Comparison of ENCODE assay signal across 13 cellular contexts in genomic region chr12:117441751-117442150, GRCh38.
DNase-seq lines count a peak whose midpoint lies in the region; ATAC-seq and TF ChIP-seq lines count a peak whose summit lies in the region.
"Had no signal": no experiment of that assay in that cellular context is flagged by ENCODE, and none has a peak within 500 bp of the region (broad histone marks: within the 10 kb centered on the region; RNA-seq: fewer than 3 reads in every experiment).

No MANE protein-coding gene starts in this region.

- H3K9me3 ChIP-seq in Karpas-422 (ENCODE audit: low read length) = no peaks in the 10 kb centered on the region
- H3K9me3 ChIP-seq: gastroesophageal sphincter, thoracic aorta had no signal

- no peak overlapping the region for H3K4me2 ChIP-seq in Karpas-422 (ENCODE audit: low read depth, low read length, poor library complexity, severe bottlenecking)

- DNase-seq in AG09309 (ENCODE audit: low read depth) (peak; percentile 3), Karpas-422 (peak; percentile 36), anterior cingulate cortex (lab: John Stamatoyannopoulos, UW) (peak in 51 of 58 donors; percentile 1 to 90 (median 21)), kidney tubule cell (ENCODE audit: low spot score) (peak; percentile 77), GM13976 (ENCODE audit: low spot score) (no peak)
- no peak for DNase-seq in stimulated activated CD8-positive, alpha-beta memory T cell treated with anti-CD3 and anti-CD28 coated beads, Interleukin-4, amount 100 ng/mL, for 48 hours
- DNase-seq: CD8-positive, alpha-beta T cell; NCI-H1930 had no signal

- H3K9me2 ChIP-seq in Karpas-422 (replicated peaks; ENCODE audit: insufficient read depth, low read length) = no peaks in the 10 kb centered on the region

- ATAC-seq in HG03108 (IDR thresholded peaks at IDR 0.05; ENCODE audit: unreplicated experiment) (no peak), HG03378 (IDR thresholded peaks at IDR 0.05; ENCODE audit: unreplicated experiment) (no peak)
- ATAC-seq: CD8-positive, alpha-beta T cell; gastroesophageal sphincter had no signal

- H3K4me3 ChIP-seq in AG09309 (ENCODE audit: control insufficient read depth, low read depth, low read length) = no peak overlapping the region
- H3K4me3 ChIP-seq in Karpas-422 (ENCODE audit: low read length) = no peak overlapping the region
- H3K4me3 ChIP-seq: cardiac muscle cell, gastroesophageal sphincter, thoracic aorta had no signal

- H2AFZ ChIP-seq in Karpas-422 (ENCODE audit: low read length) = no peak overlapping the region

- H3K27ac ChIP-seq in Karpas-422 (ENCODE audit: low read length) = no peak overlapping the region
- H3K27ac ChIP-seq: cardiac muscle cell, gastroesophageal sphincter, thoracic aorta had no signal

- H4K20me1 ChIP-seq in Karpas-422 (ENCODE audit: insufficient read depth, low read depth, low read length) = no peaks in the 10 kb centered on the region

- no peaks in the 10 kb centered on the region for H3K27me3 ChIP-seq in Karpas-422 (ENCODE audit: low read length)
- H3K27me3 ChIP-seq: cardiac muscle cell had no signal

- TF ChIP-seq CTCF in AG09309 (IDR thresholded peaks at IDR 0.05; ENCODE audit: control insufficient read depth, insufficient read depth, low read depth, low read length, missing control alignments) = no peak
- TF ChIP-seq CTCF in GM13976 (IDR thresholded peaks at IDR 0.05; ENCODE audit: borderline replicate concordance, control extremely low read depth, extremely low read depth, insufficient read depth, missing control alignments) = no peak

- no peaks in the 10 kb centered on the region for H3K4me1 ChIP-seq in Karpas-422 (ENCODE audit: low read length)
- H3K4me1 ChIP-seq: gastroesophageal sphincter had no signal

- in situ Hi-C loops in GM13976 (cut with MboI; ENCODE audit: low sequenced_read_pairs, unreplicated experiment) = no loop called here

- H3K36me3 ChIP-seq in Karpas-422 (ENCODE audit: insufficient read depth, low read length) = no peaks in the 10 kb centered on the region
- H3K36me3 ChIP-seq: cardiac muscle cell, gastroesophageal sphincter, thoracic aorta had no signal

- H3K79me2 ChIP-seq in Karpas-422 (ENCODE audit: low read length) = no peaks in the 10 kb centered on the region

- no peak overlapping the region for H3K9ac ChIP-seq in Karpas-422 (ENCODE audit: low read length)

Comparison
In these comparisons a context has a peak if more than half of its experiments do, and no peak if none do; other contexts are left out.
1. DNase-seq: peak in AG09309 (single experiment), Karpas-422 (single experiment), anterior cingulate cortex (51 of 58) and kidney tubule cell (single experiment); none in GM13976 (single experiment) and stimulated activated CD8-positive, alpha-beta memory T cell treated with anti-CD3 and anti-CD28 coated beads, Interleukin-4, amount 100 ng/mL, for 48 hours (single experiment).